ENCODE assay signal across 24 cellular contexts in the genomic region with DNA sequence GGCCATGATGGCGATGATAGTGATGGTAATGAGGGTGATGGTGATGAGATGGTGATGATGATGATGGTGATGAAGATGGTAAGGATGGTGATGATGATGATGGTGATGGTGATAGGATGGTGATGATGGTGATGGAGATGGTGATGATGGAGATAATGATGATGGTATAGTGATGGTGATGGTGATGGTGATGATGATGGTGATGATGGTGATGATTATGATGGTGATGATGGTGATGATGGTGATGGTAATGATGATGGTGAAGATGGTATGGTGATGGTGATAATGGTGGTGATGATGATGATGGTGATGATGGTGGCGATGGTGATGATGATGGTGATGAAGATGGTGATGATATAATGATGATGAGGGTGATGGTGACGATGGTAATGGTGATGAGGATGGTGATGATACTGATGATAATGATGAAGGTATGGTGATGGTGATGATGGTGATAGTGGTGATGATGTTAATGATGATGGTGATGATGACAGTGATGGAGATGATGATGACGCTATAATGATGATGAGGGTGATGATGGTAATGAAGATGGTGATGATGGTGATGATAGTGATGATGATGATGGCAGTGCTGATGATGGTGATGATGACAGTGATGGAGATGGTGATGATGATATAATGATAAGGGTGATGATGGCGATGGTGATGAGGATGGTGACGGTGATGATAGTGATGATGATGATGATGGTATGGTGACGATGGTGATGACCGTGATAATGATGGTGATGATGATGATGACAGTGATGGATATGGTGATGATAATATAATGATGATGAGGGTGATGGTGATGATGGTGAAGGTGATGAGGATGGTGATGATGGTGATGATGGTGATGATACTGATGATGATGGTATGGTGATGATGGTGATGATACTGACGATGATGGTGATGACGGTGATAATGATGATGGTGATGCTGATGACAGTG. TPM values are rescaled to one million over a fixed set of nuclear protein-coding genes. Genes with fewer than 3 reads are reported as not detected.
"Had no signal": no experiment of that assay in that cellular context is flagged by ENCODE, and none has a peak within 500 bp of the region (broad histone marks: within the 10 kb centered on the region; RNA-seq: fewer than 3 reads in every experiment).

No MANE protein-coding gene starts in this region.

- H3K9me3 ChIP-seq: body of pancreas had no signal

- H3K4me3 ChIP-seq: body of pancreas, SK-N-MC had no signal

- H3K27me3 ChIP-seq: body of pancreas had no signal

- ATAC-seq: activated CD8-positive, alpha-beta T cell treated with anti-CD3 and anti-CD28 coated beads, Interleukin-2, amount 10 ng/mL, durations not matched to agents 7 days and 5 days; body of pancreas; Panc1; Right ventricle myocardium inferior; T-cell; WTC11 had no signal

- DNase-seq: activated CD4-positive, alpha-beta T cell treated with anti-CD3 and anti-CD28 coated beads for 48 hours; activated CD4-positive, alpha-beta T cell treated with anti-CD3 and anti-CD28 coated beads, Interleukin-2, amount 50 U/mL, for 4 hours; activated CD4-positive, CD25-positive, alpha-beta regulatory T cell treated with anti-CD3 and anti-CD28 coated beads, Interleukin-2, amount 50 U/mL, for 72 hours; activated CD8-positive, alpha-beta memory T cell treated with anti-CD3 and anti-CD28 coated beads, Interleukin-2, amount 50 U/mL, for 48 hours; activated CD8-positive, alpha-beta T cell treated with anti-CD3 and anti-CD28 coated beads, Interleukin-2, amount 10 ng/mL, durations not matched to agents 7 days and 5 days; activated T-cell treated with anti-CD3 and anti-CD28 coated beads, Interleukin-2, amount 50 U/mL, for 1 hour; aorta; body of pancreas; Karpas-422; NCI-H1417; NCI-H1930; NCI-H2171; NCI-H2227 treated with DMSO at 0.1 percent for 48 hours; NCI-H526 treated with DMSO at 0.1 percent for 48 hours; NCI-H82; OCI-M1; RPMI8226; T-cell; T-helper 2 cell had no signal

- H3K27ac ChIP-seq: body of pancreas, SK-N-MC had no signal

RNA-seq across cellular contexts. Expression of a gene that starts 48.5 kb away (rescaled TPM):
- total RNA-seq: activated CD8-positive, alpha-beta T cell treated with anti-CD3 and anti-CD28 coated beads, Interleukin-2, amount 10 ng/mL, durations not matched to agents 7 days and 5 days; aorta; body of pancreas; NCI-H460; Right ventricle myocardium inferior; T-cell; WTC11 had no signal
- polyA plus RNA-seq: aorta had no signal

RNA-seq across cellular contexts. Expression of a gene that starts 57.9 kb away (rescaled TPM):
- total RNA-seq: activated CD8-positive, alpha-beta T cell treated with anti-CD3 and anti-CD28 coated beads, Interleukin-2, amount 10 ng/mL, durations not matched to agents 7 days and 5 days; aorta; body of pancreas; NCI-H460; Right ventricle myocardium inferior; T-cell; WTC11 had no signal
- polyA plus RNA-seq: aorta had no signal
